In the genomic region with DNA sequence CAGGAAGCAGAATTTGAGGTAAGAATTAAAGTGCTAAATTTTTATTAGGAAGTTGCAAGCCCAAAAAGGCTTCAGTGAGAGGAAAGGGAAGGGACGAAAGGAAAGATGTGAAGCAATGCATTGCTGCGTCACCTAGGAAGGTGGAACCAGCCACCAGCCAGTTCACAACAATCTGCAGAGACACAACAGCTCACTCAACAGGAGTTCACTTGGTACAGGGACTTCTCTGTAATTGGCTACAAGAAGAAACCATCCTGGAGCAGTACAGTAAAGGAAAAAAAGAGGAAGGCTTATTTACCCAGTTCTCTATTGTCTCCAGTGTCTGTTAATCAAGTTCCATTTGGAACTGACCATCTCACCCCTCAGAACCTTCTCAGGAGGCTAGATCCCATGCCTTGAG, we compare ENCODE assay signal across 27 cellular contexts.
"Had no signal": no experiment of that assay in that cellular context is flagged by ENCODE, and none has a peak within 500 bp of the region (broad histone marks: within the 10 kb centered on the region; RNA-seq: fewer than 3 reads in every experiment).

No MANE protein-coding gene starts in this region.

- H3K9me3 Mint-ChIP-seq: activated CD8-positive, alpha-beta T cell treated with anti-CD3 and anti-CD28 coated beads for 36 hours; activated T-helper 17 cell treated with anti-CD3 and anti-CD28 coated beads, Interleukin-2, amount 50 U/mL, for 72 hours; T-helper 1 cell treated with Interleukin-12 subunit alpha and Interleukin-12 subunit beta and Interleukin-4 antibody, amounts not matched to agents 30 μg/mL and 1 μg/mL, for 36 hours; T-helper 2 cell treated with Interferon-gamma antibody and Interleukin-4, amounts not matched to agents 5 μg/mL and 100 μg/mL, for 36 hours had no signal

- H3K27ac Mint-ChIP-seq: activated B cell treated with CpG ODN at 0.5 μM for 24 hours; activated CD8-positive, alpha-beta T cell treated with anti-CD3 and anti-CD28 coated beads for 36 hours; activated naive CD8-positive, alpha-beta T cell; activated T-helper 17 cell treated with anti-CD3 and anti-CD28 coated beads, Interleukin-2, amount 50 U/mL, for 72 hours; T-cell; T-helper 1 cell treated with Interleukin-12 subunit alpha and Interleukin-12 subunit beta and Interleukin-4 antibody, amounts not matched to agents 30 μg/mL and 1 μg/mL, for 36 hours; T-helper 2 cell treated with Interferon-gamma antibody and Interleukin-4, amounts not matched to agents 5 μg/mL and 100 μg/mL, for 36 hours had no signal

- H3K36me3 Mint-ChIP-seq: activated naive CD8-positive, alpha-beta T cell; T-cell had no signal

- ATAC-seq: activated CD4-positive, CD25-positive, alpha-beta regulatory T cell treated with anti-CD3 and anti-CD28 coated beads, Interleukin-2, amount 50 U/mL, for 24 hours; activated CD8-positive, alpha-beta T cell treated with anti-CD3 and anti-CD28 coated beads for 36 hours; activated T-cell treated with anti-CD3 and anti-CD28 coated beads, Interleukin-2, amount 50 U/mL, for 4 hours; activated T-helper 17 cell treated with anti-CD3 and anti-CD28 coated beads, Interleukin-2, amount 50 U/mL, for 72 hours; esophagus mucosa; T-cell had no signal

- H3K27ac ChIP-seq: brain microvascular endothelial cell, WERI-Rb-1 had no signal

- H3K27me3 Mint-ChIP-seq: activated CD8-positive, alpha-beta T cell treated with anti-CD3 and anti-CD28 coated beads for 36 hours; activated naive CD8-positive, alpha-beta T cell; activated T-helper 17 cell treated with anti-CD3 and anti-CD28 coated beads, Interleukin-2, amount 50 U/mL, for 72 hours; T-cell had no signal

- H3K36me3 ChIP-seq: brain microvascular endothelial cell, WERI-Rb-1 had no signal

- H3K27me3 ChIP-seq: brain microvascular endothelial cell had no signal

- H3K4me3 Mint-ChIP-seq: activated B cell treated with CpG ODN at 0.5 μM for 24 hours; activated CD8-positive, alpha-beta T cell treated with anti-CD3 and anti-CD28 coated beads for 36 hours; activated naive CD8-positive, alpha-beta T cell; activated T-cell treated with anti-CD3 and anti-CD28 coated beads, Interleukin-2, amount 50 U/mL, for 4 hours; activated T-helper 17 cell treated with anti-CD3 and anti-CD28 coated beads, Interleukin-2, amount 50 U/mL, for 72 hours; T-cell; T-helper 1 cell treated with Interleukin-12 subunit alpha and Interleukin-12 subunit beta and Interleukin-4 antibody, amounts not matched to agents 30 μg/mL and 1 μg/mL, for 36 hours; T-helper 2 cell treated with Interferon-gamma antibody and Interleukin-4, amounts not matched to agents 5 μg/mL and 100 μg/mL, for 36 hours had no signal

- DNase-seq: activated B cell treated with CpG ODN at 0.5 μM for 24 hours; activated CD4-positive, alpha-beta T cell treated with anti-CD3 and anti-CD28 coated beads for 48 hours; activated CD4-positive, alpha-beta T cell treated with anti-CD3 and anti-CD28 coated beads, Interleukin-2, amount 50 U/mL, for 1 hour; activated CD4-positive, alpha-beta T cell treated with anti-CD3 and anti-CD28 coated beads, Interleukin-2, amount 50 U/mL, for 48 hours; activated CD8-positive, alpha-beta memory T cell treated with anti-CD3 and anti-CD28 coated beads for 24 hours; activated CD8-positive, alpha-beta T cell treated with anti-CD3 and anti-CD28 coated beads for 36 hours; activated effector memory CD4-positive, alpha-beta T cell treated with Interleukin-2 at 50 U/mL for 16 hours; activated gamma-delta T cell treated with Interleukin-2 at 50 U/mL for 16 hours; activated naive CD4-positive, alpha-beta T cell treated with anti-CD3 and anti-CD28 coated beads, Interleukin-2, amount 50 U/mL, for 16 hours; activated naive CD4-positive, alpha-beta T cell treated with Interleukin-2 at 50 U/mL for 16 hours; activated T-cell treated with anti-CD3 and anti-CD28 coated beads, Interleukin-2, amount 50 U/mL, for 4 hours; amniotic stem cell; anterior cingulate cortex; brain microvascular endothelial cell; cortex of kidney; effector CD8-positive, alpha-beta T cell; foreskin fibroblast; head of caudate nucleus; T-cell; T1000; WERI-Rb-1 had no signal
